1 cellular context compared by ENCODE assay signal in genomic region chr5:136182618-136183017, GRCh38.
TF ChIP-seq lines count a peak whose summit lies in the region.

No MANE protein-coding gene starts in this region.

TF ChIP-seq in IMR-90, 13 proteins besides CTCF, POLR2A, EP300 and RAD21 (continued from another document):
- TF ChIP-seq, protein P1, sequence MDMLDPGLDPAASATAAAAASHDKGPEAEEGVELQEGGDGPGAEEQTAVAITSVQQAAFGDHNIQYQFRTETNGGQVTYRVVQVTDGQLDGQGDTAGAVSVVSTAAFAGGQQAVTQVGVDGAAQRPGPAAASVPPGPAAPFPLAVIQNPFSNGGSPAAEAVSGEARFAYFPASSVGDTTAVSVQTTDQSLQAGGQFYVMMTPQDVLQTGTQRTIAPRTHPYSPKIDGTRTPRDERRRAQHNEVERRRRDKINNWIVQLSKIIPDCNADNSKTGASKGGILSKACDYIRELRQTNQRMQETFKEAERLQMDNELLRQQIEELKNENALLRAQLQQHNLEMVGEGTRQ (IDR thresholded peaks at IDR 0.05; ENCODE audit: low read depth, low read length), result no peak
- no peak for TF ChIP-seq SMC3 (IDR thresholded peaks at IDR 0.05; ENCODE audit: low read depth, low read length)
- peak; percentile 40; the same call in 1 of the 2 replicates for TF ChIP-seq CEBPB (IDR thresholded peaks at IDR 0.05; ENCODE audit: low read depth, low read length)
